Comparison of ENCODE assay signal across 10 cellular contexts in the genomic region with DNA sequence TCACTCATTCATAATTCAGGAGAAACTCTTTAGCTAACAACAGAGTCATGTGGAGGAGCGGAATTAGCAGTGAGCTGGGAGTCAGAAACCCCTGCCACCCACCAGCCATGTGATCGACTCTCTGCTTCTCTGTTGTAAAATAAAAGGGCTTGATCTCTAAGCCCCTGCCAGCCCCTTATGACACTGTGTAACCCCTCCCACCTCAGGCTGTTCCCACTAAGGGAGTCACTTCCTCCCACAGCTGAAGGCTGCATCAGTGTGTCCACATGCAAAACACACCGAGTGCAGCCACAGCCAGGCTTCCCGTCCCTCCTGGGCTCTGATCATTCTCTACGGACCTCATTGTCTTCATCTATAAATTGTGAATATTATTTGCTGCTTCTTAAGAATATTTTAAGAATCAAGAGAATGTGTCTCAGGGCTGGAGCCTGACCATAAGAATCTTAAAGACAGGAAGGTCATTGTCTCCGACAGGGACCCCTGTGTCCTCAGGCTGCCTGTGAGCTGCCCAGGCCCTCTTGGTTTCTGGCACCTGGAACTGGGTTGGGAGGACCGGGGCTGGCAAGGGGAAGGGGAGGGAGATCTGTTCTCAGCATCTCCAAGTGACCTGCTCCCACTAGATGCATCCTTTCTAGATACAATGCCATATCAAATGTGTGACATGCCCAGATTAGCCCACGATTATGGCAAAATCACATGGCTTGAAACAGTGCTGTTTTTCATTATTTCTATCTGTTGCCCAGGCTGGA.
A peak's percentile ranks its signal among the peaks of the same experiment; 100 is the strongest.
DNase-seq lines count a peak whose midpoint lies in the region; ATAC-seq lines count a peak whose summit lies in the region.
"Had no signal": no experiment of that assay in that cellular context is flagged by ENCODE, and none has a peak within 500 bp of the region (broad histone marks: within the 10 kb centered on the region; RNA-seq: fewer than 3 reads in every experiment).

No MANE protein-coding gene starts in this region.

- peak overlapping the region; percentile 12 for H3K4me2 ChIP-seq in mesenchymal stem cell (ENCODE audit: low read length, poor library complexity, severe bottlenecking)

- CTCF ChIA-PET in activated naive CD4-positive, alpha-beta T cell treated with anti-CD3 and anti-CD28 coated beads, Interleukin-2, amount 10 ng/mL, durations not matched to agents 7 days and 5 days (lab: Charles Lee): interaction anchor here (0.7 to 2.2 kb wide), 9 partner anchors 9 to 395 kb away, joined by 3 to 11 read pairs (median 5); partner anchors contain the start of gene SCML4

- H3K4me1 ChIP-seq in ACC112 (ENCODE audit: control insufficient read depth, insufficient read depth, low read length, unreplicated experiment) (peaks cover 9% of the 10 kb centered on the region), mesenchymal stem cell (ENCODE audit: control insufficient read depth, insufficient read depth, low read depth, low read length) (peaks cover 13% of the 10 kb centered on the region)

- H4K91ac ChIP-seq in mesenchymal stem cell (ENCODE audit: low read length): no peak overlapping the region

- H2AFZ ChIP-seq in ACC112 (ENCODE audit: low read length, unreplicated experiment) (peak overlapping the region; percentile 61), mesenchymal stem cell (ENCODE audit: low read depth, low read length) (no peak overlapping the region)

- ATAC-seq in HG03045 (IDR thresholded peaks at IDR 0.05; ENCODE audit: unreplicated experiment): no peak
- ATAC-seq: K562 had no signal

- H3K27ac ChIP-seq in ACC112 (ENCODE audit: low read depth, low read length): no peak overlapping the region
- H3K27ac ChIP-seq in mesenchymal stem cell (ENCODE audit: low read length, poor library complexity, severe bottlenecking): no peak overlapping the region
- no peak overlapping the region for H3K27ac ChIP-seq in substantia nigra (ENCODE audit: low read depth, low read length, poor library complexity, severe bottlenecking)
- H3K27ac ChIP-seq: cardiac muscle cell had no signal

- peaks cover 4% of the 10 kb centered on the region; the same call in 1 of the 2 replicates for H3K27me3 ChIP-seq in ACC112 (ENCODE audit: insufficient read depth, low read length)
- H3K27me3 ChIP-seq in mesenchymal stem cell (ENCODE audit: control insufficient read depth in 1 of 2, insufficient read depth in 1 of 2, low read length in 2 of 2): peaks cover 2 to 11% of the 10 kb centered on the region in 2 experiments
- H3K27me3 ChIP-seq: cardiac muscle cell had no signal

- no peak overlapping the region for H3K4ac ChIP-seq in mesenchymal stem cell (ENCODE audit: low read depth in 1 of 2, low read length in 2 of 2)

- no peak overlapping the region for H2BK120ac ChIP-seq in mesenchymal stem cell (ENCODE audit: low read depth, low read length)

- H2BK12ac ChIP-seq in mesenchymal stem cell (ENCODE audit: low read length in 2 of 2): peak overlapping the region in 1 of 2 experiments; percentile 66

- H3K36me3 ChIP-seq in ACC112 (ENCODE audit: insufficient read depth, low read length) (no peaks in the 10 kb centered on the region), mesenchymal stem cell (ENCODE audit: control insufficient read depth in 1 of 2, insufficient read depth in 2 of 2, low read depth in 1 of 2, low read length in 2 of 2) (no peaks in the 10 kb centered on the region)
- H3K36me3 ChIP-seq: cardiac muscle cell had no signal

- H3K18ac ChIP-seq in mesenchymal stem cell (ENCODE audit: low read depth in 1 of 2, low read length in 2 of 2): no peak overlapping the region

- H4K8ac ChIP-seq in mesenchymal stem cell (ENCODE audit: low read length): no peak overlapping the region

- H3K27ac Mint-ChIP-seq in activated naive CD4-positive, alpha-beta T cell treated with anti-CD3 and anti-CD28 coated beads, Interleukin-2, amount 10 ng/mL, durations not matched to agents 7 days and 5 days: peak overlapping the region; percentile 86

- peak overlapping the region; percentile 60 for H3K9ac ChIP-seq in mesenchymal stem cell (ENCODE audit: low read length)

- no peak overlapping the region for H2AK5ac ChIP-seq in mesenchymal stem cell (ENCODE audit: low read length, severe bottlenecking)

- H3K9me3 ChIP-seq in mesenchymal stem cell (ENCODE audit: control insufficient read depth, low read length): no peaks in the 10 kb centered on the region

- in situ Hi-C loops in KBM-7 (cut with MboI; ENCODE audit: low pct_unique_long_range_greater_than_20kb, low sequenced_read_pairs): no loop called here

- no peak overlapping the region for H2BK15ac ChIP-seq in mesenchymal stem cell (ENCODE audit: low read depth, poor library complexity, severe bottlenecking)

- no peaks in the 10 kb centered on the region for H3K79me1 ChIP-seq in mesenchymal stem cell (replicated peaks; ENCODE audit: low read length, poor library complexity, severe bottlenecking)

- peak overlapping the region; percentile 48 for H3K4me3 Mint-ChIP-seq in activated naive CD4-positive, alpha-beta T cell treated with anti-CD3 and anti-CD28 coated beads, Interleukin-2, amount 10 ng/mL, durations not matched to agents 7 days and 5 days

- no peak overlapping the region for H3K14ac ChIP-seq in mesenchymal stem cell (ENCODE audit: low read length in 2 of 2)

- 75% methylated on average over 6 of the region's 8 CpGs for WGBS in mesenchymal stem cell

- peak overlapping the region; percentile 63 for H3K4me3 ChIP-seq in ACC112 (ENCODE audit: low read depth, low read length)
- peak overlapping the region in 1 of 2 experiments; percentile 58 for H3K4me3 ChIP-seq in mesenchymal stem cell (ENCODE audit: insufficient read depth in 1 of 2, low read depth in 1 of 2, low read length in 2 of 2)
- H3K4me3 ChIP-seq: cardiac muscle cell, K562 had no signal

- no peak overlapping the region for H2BK5ac ChIP-seq in mesenchymal stem cell (ENCODE audit: low read depth, low read length, poor library complexity, severe bottlenecking)

- H3K79me2 ChIP-seq in ACC112 (ENCODE audit: control insufficient read depth, insufficient read depth, low read length, unreplicated experiment): no peaks in the 10 kb centered on the region

- peak; percentile 26 for DNase-seq in KBM-7
- DNase-seq in activated naive CD4-positive, alpha-beta T cell treated with anti-CD3 and anti-CD28 coated beads, Interleukin-2, amount 10 ng/mL, durations not matched to agents 7 days and 5 days: peak; percentile 46
- no peak for DNase-seq in mesenchymal stem cell
- no peak for DNase-seq in HT-29 (ENCODE audit: low spot score)
- DNase-seq in substantia nigra (lab: John Stamatoyannopoulos, UW): no peak
- DNase-seq in GF-D8 (lab: John Stamatoyannopoulos, UW): no peak

- peaks cover 74% of the 10 kb centered on the region for H3K4me1 Mint-ChIP-seq in activated naive CD4-positive, alpha-beta T cell treated with anti-CD3 and anti-CD28 coated beads, Interleukin-2, amount 10 ng/mL, durations not matched to agents 7 days and 5 days

- H3K27me3 Mint-ChIP-seq in activated naive CD4-positive, alpha-beta T cell treated with anti-CD3 and anti-CD28 coated beads, Interleukin-2, amount 10 ng/mL, durations not matched to agents 7 days and 5 days: no peaks in the 10 kb centered on the region

- H3K23ac ChIP-seq in mesenchymal stem cell (ENCODE audit: low read length in 2 of 2): no peak overlapping the region

- H3K36me3 Mint-ChIP-seq in activated naive CD4-positive, alpha-beta T cell treated with anti-CD3 and anti-CD28 coated beads, Interleukin-2, amount 10 ng/mL, durations not matched to agents 7 days and 5 days: peaks cover 45% of the 10 kb centered on the region

- peaks cover 6% of the 10 kb centered on the region for H3K9me3 Mint-ChIP-seq in activated naive CD4-positive, alpha-beta T cell treated with anti-CD3 and anti-CD28 coated beads, Interleukin-2, amount 10 ng/mL, durations not matched to agents 7 days and 5 days

Comparison
In these comparisons a context has a peak if more than half of its experiments do, and no peak if none do; other contexts are left out.
1. DNase-seq: peak in KBM-7 (single experiment) and activated naive CD4-positive, alpha-beta T cell treated with anti-CD3 and anti-CD28 coated beads, Interleukin-2, amount 10 ng/mL, durations not matched to agents 7 days and 5 days (single experiment); none in mesenchymal stem cell (single experiment), HT-29 (single experiment), substantia nigra (0 of 49) and GF-D8 (single experiment).